Comparison of ENCODE assay signal across 1 cellular context in genomic region chr2:187497858-187498463, GRCh38.
TF ChIP-seq lines count a peak whose summit lies in the region.

No MANE protein-coding gene starts in this region.

TF ChIP-seq in HepG2, 621 proteins besides CTCF, POLR2A, EP300 and RAD21:
- TF ChIP-seq AGO2 (optimal IDR thresholded peaks at IDR 0.05; ENCODE audit: low read depth, low read length) (peak; percentile 0), CREB1 (IDR thresholded peaks at IDR 0.05) (no peak), CREB1 (CRISPR knock-in tag; IDR thresholded peaks at IDR 0.05) (0 out of 2 replicates have a peak, but pooled peaks have one; percentile 19), ARID3A (IDR thresholded peaks at IDR 0.05; ENCODE audit: low read depth, low read length) (peak; percentile 73), BRF2 (CRISPR knock-in tag; IDR thresholded peaks at IDR 0.05) (no peak), STAG1 (CRISPR knock-in tag; IDR thresholded peaks at IDR 0.05) (peak; percentile 36; the same call in 1 of the 2 replicates), ZNF574 (CRISPR knock-in tag; IDR thresholded peaks at IDR 0.05) (no peak)
